Comparison of ENCODE assay signal across 24 cellular contexts in the genomic region with DNA sequence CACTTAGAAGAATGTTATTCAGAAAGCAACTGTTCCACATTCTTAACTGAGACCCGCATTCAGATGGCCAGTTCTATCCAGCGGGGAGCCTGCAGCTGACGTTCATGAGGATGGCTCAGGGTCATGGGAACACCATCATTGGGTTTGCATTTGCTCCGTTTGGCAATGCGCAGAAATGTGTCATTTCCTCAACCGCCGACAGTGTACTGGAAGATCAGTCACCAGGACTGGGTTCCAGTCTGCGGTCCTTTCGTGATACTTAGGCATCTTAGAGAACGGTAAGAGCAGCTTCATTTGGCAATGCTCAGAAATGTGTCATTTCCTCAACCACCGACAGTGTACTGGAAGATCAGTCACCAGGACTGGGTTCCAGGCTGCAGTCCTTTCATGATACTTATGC.
DNase-seq lines count a peak whose midpoint lies in the region; ATAC-seq and TF ChIP-seq lines count a peak whose summit lies in the region.
"Had no signal": no experiment of that assay in that cellular context is flagged by ENCODE, and none has a peak within 500 bp of the region (broad histone marks: within the 10 kb centered on the region; RNA-seq: fewer than 3 reads in every experiment).

No MANE protein-coding gene starts in this region.

- TF ChIP-seq CTCF in AG10803 (conservative IDR thresholded peaks at IDR 0.05; ENCODE audit: low read length) (no peak), astrocyte of the cerebellum (IDR thresholded peaks at IDR 0.05; ENCODE audit: low read depth, low read length, missing control alignments) (no peak)

- ATAC-seq in GM19328 (IDR thresholded peaks at IDR 0.05; ENCODE audit: unreplicated experiment), result no peak
- ATAC-seq: heart left ventricle; naive thymus-derived CD8-positive, alpha-beta T cell; stimulated activated naive CD8-positive, alpha-beta T cell treated with anti-CD3 and anti-CD28 coated beads, Interleukin-15, Interleukin-2, amounts not matched to agents 100 U/mL and 50 U/mL, for 24 hours had no signal

- DNase-seq in AG10803 (ENCODE audit: low read depth) (peak; percentile 26), M059J (ENCODE audit: low read depth) (peak; percentile 84), astrocyte of the cerebellum (ENCODE audit: low read depth) (peak; percentile 39), iris pigment epithelial cell (ENCODE audit: low read depth) (peak; percentile 96), NCI-H2107 treated with DMSO at 0.1 percent for 48 hours (lab: John Stamatoyannopoulos, UW; ENCODE audit: unreplicated experiment) (no peak), KG1 (lab: John Stamatoyannopoulos, UW) (no peak)
- DNase-seq in activated naive CD4-positive, alpha-beta T cell treated with Interleukin-2 at 50 U/mL for 16 hours, result no peak
- DNase-seq: ACHN; activated CD4-positive, alpha-beta T cell treated with anti-CD3 and anti-CD28 coated beads for 48 hours; activated naive CD8-positive, alpha-beta T cell treated with anti-CD3 and anti-CD28 coated beads for 36 hours; Calu3; heart left ventricle; MM.1S; naive thymus-derived CD8-positive, alpha-beta T cell; NCI-H1436 treated with DMSO at 0.1 percent for 48 hours; OCI-M1; SHP77 treated with DMSO at 0.1 percent for 48 hours; stimulated activated CD4-positive, alpha-beta T cell treated with anti-CD3 and anti-CD28 coated beads, Interleukin-12 subunit alpha, Interleukin-12 subunit beta, amount 100 ng/mL, for 4 hours; stimulated activated CD4-positive, alpha-beta T cell treated with anti-CD3 and anti-CD28 coated beads, Interleukin-4, amount 100 ng/mL, for 4 hours; stimulated activated naive CD8-positive, alpha-beta T cell treated with anti-CD3 and anti-CD28 coated beads, Interleukin-15, Interleukin-2, amounts not matched to agents 100 U/mL and 50 U/mL, for 24 hours; transverse colon had no signal

- in situ Hi-C loops in astrocyte of the cerebellum (cut with HindIII; ENCODE audit: low sequenced_read_pairs), result no loop called here

- no peak overlapping the region for H3K4me3 ChIP-seq in AG10803 (ENCODE audit: low read length)
- H3K4me3 ChIP-seq in astrocyte of the cerebellum (ENCODE audit: low read depth, low read length), result no peak overlapping the region
- H3K4me3 ChIP-seq: BLaER1 treated with 17β-estradiol and CSF1 and Interleukin-3, amounts not matched to agents 10 nM and 100 nM; heart left ventricle; right atrium auricular region; transverse colon had no signal

Comparison
In these comparisons a context has a peak if more than half of its experiments do, and no peak if none do; other contexts are left out.
1. DNase-seq: peak in AG10803 (single experiment), M059J (single experiment), astrocyte of the cerebellum (single experiment) and iris pigment epithelial cell (single experiment); none in activated naive CD4-positive, alpha-beta T cell treated with Interleukin-2 at 50 U/mL for 16 hours (single experiment), NCI-H2107 treated with DMSO at 0.1 percent for 48 hours (single experiment) and KG1 (single experiment).